ENCODE assay signal across 32 cellular contexts in the genomic region with DNA sequence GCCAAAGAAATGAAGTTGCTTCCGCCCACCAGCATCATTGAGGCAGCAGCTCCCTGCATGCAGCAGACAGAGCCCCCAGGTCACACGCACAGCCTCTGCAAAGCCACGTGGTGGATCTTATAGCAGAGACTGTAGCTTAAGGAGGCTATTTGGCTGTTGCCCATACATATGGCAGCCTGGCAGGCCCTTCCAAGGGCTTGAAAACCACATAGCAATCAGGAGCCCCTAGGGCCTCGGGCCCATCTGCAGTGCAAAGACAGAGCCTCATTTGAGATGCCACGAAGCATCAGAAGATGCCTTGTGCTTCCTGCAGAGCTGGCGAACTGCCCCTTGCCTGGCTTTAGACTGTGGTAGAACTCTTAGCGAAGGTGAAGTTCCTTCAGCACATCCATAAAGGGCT.
"Had no signal": no experiment of that assay in that cellular context is flagged by ENCODE, and none has a peak within 500 bp of the region (broad histone marks: within the 10 kb centered on the region; RNA-seq: fewer than 3 reads in every experiment).

No MANE protein-coding gene starts in this region.

- H3K9me3 Mint-ChIP-seq: activated B cell treated with CpG ODN at 0.5 μM for 24 hours; activated CD8-positive, alpha-beta T cell treated with anti-CD3 and anti-CD28 coated beads for 36 hours; activated naive CD4-positive, alpha-beta T cell treated with anti-CD3 and anti-CD28 coated beads, Interleukin-2, amount 10 ng/mL, durations not matched to agents 7 days and 5 days; activated naive CD4-positive, alpha-beta T cell treated with anti-CD3 and anti-CD28 coated beads, Interleukin-2, amount 50 U/mL, for 72 hours; activated naive CD8-positive, alpha-beta T cell treated with anti-CD3 and anti-CD28 coated beads, Interleukin-2, amount 10 ng/mL, durations not matched to agents 7 days and 5 days; activated T-cell treated with anti-CD3 and anti-CD28 coated beads, Interleukin-2, amount 50 U/mL, for 24 hours; activated T-cell treated with anti-CD3 and anti-CD28 coated beads, Interleukin-2, amount 50 U/mL, for 72 hours; central memory CD8-positive, alpha-beta T cell; T-helper 2 cell treated with Interferon-gamma antibody and Interleukin-4, amounts not matched to agents 5 μg/mL and 100 μg/mL, for 36 hours had no signal

- ATAC-seq: activated CD4-positive, CD25-positive, alpha-beta regulatory T cell treated with anti-CD3 and anti-CD28 coated beads, Interleukin-2, amount 50 U/mL, for 24 hours; activated CD8-positive, alpha-beta T cell treated with anti-CD3 and anti-CD28 coated beads for 36 hours; activated naive CD4-positive, alpha-beta T cell treated with anti-CD3 and anti-CD28 coated beads, Interleukin-2, amount 50 U/mL, for 72 hours; activated T-cell treated with anti-CD3 and anti-CD28 coated beads, Interleukin-2, amount 50 U/mL, for 72 hours; gastroesophageal sphincter; T-helper 17 cell had no signal

- H3K4me3 ChIP-seq: ascending aorta, breast epithelium, cardiac muscle cell, esophagus squamous epithelium, gastroesophageal sphincter had no signal

- H3K27ac Mint-ChIP-seq: activated B cell treated with CpG ODN at 0.5 μM for 24 hours; activated CD8-positive, alpha-beta T cell treated with anti-CD3 and anti-CD28 coated beads for 36 hours; activated naive CD4-positive, alpha-beta T cell treated with anti-CD3 and anti-CD28 coated beads, Interleukin-2, amount 10 ng/mL, durations not matched to agents 7 days and 5 days; activated naive CD4-positive, alpha-beta T cell treated with anti-CD3 and anti-CD28 coated beads, Interleukin-2, amount 50 U/mL, for 72 hours; activated naive CD8-positive, alpha-beta T cell treated with anti-CD3 and anti-CD28 coated beads, Interleukin-2, amount 10 ng/mL, durations not matched to agents 7 days and 5 days; activated T-cell treated with anti-CD3 and anti-CD28 coated beads, Interleukin-2, amount 50 U/mL, for 24 hours; activated T-cell treated with anti-CD3 and anti-CD28 coated beads, Interleukin-2, amount 50 U/mL, for 72 hours; brain; T-helper 17 cell; T-helper 2 cell treated with Interferon-gamma antibody and Interleukin-4, amounts not matched to agents 5 μg/mL and 100 μg/mL, for 36 hours had no signal

- H3K27ac ChIP-seq: ascending aorta, breast epithelium, cardiac muscle cell, epithelial cell of prostate, esophagus squamous epithelium, gastroesophageal sphincter, WERI-Rb-1 had no signal

- H3K27me3 ChIP-seq: ascending aorta, breast epithelium, cardiac muscle cell, esophagus squamous epithelium, gastroesophageal sphincter had no signal

- H3K4me1 ChIP-seq: ascending aorta, breast epithelium, esophagus squamous epithelium, gastroesophageal sphincter had no signal

- H3K4me1 Mint-ChIP-seq: activated B cell treated with CpG ODN at 0.5 μM for 24 hours; activated naive CD4-positive, alpha-beta T cell treated with anti-CD3 and anti-CD28 coated beads, Interleukin-2, amount 10 ng/mL, durations not matched to agents 7 days and 5 days; activated naive CD8-positive, alpha-beta T cell treated with anti-CD3 and anti-CD28 coated beads, Interleukin-2, amount 10 ng/mL, durations not matched to agents 7 days and 5 days; central memory CD8-positive, alpha-beta T cell; T-helper 17 cell had no signal

- DNase-seq: activated B cell treated with CpG ODN at 0.5 μM for 24 hours; activated CD4-positive, alpha-beta T cell treated with anti-CD3 and anti-CD28 coated beads for 48 hours; activated CD4-positive, alpha-beta T cell treated with anti-CD3 and anti-CD28 coated beads, Interleukin-2, amount 50 U/mL, for 1 hour; activated CD4-positive, alpha-beta T cell treated with anti-CD3 and anti-CD28 coated beads, Interleukin-2, amount 50 U/mL, for 48 hours; activated CD8-positive, alpha-beta memory T cell treated with anti-CD3 and anti-CD28 coated beads, Interleukin-2, amount 50 U/mL, for 48 hours; activated CD8-positive, alpha-beta T cell treated with anti-CD3 and anti-CD28 coated beads for 36 hours; activated gamma-delta T cell; activated naive CD4-positive, alpha-beta T cell; activated naive CD4-positive, alpha-beta T cell treated with anti-CD3 and anti-CD28 coated beads, Interleukin-2, amount 10 ng/mL, durations not matched to agents 7 days and 5 days; activated naive CD8-positive, alpha-beta T cell treated with anti-CD3 and anti-CD28 coated beads, Interleukin-2, amount 10 ng/mL, durations not matched to agents 7 days and 5 days; activated T-cell treated with anti-CD3 and anti-CD28 coated beads for 4 hours; activated T-cell treated with anti-CD3 and anti-CD28 coated beads, Interleukin-2, amount 50 U/mL, for 24 hours; activated T-cell treated with anti-CD3 and anti-CD28 coated beads, Interleukin-2, amount 50 U/mL, for 72 hours; cortex of kidney; dermis blood vessel endothelial cell; effector CD4-positive, alpha-beta T cell; esophagus squamous epithelium; foreskin melanocyte; T-helper 1 cell; T-helper 17 cell; T1000; WERI-Rb-1 had no signal

- H3K36me3 ChIP-seq: ascending aorta, breast epithelium, cardiac muscle cell, esophagus squamous epithelium, gastroesophageal sphincter, WERI-Rb-1 had no signal

- H3K4me3 Mint-ChIP-seq: activated B cell treated with CpG ODN at 0.5 μM for 24 hours; activated CD8-positive, alpha-beta T cell treated with anti-CD3 and anti-CD28 coated beads for 36 hours; activated naive CD4-positive, alpha-beta T cell treated with anti-CD3 and anti-CD28 coated beads, Interleukin-2, amount 10 ng/mL, durations not matched to agents 7 days and 5 days; activated naive CD8-positive, alpha-beta T cell treated with anti-CD3 and anti-CD28 coated beads, Interleukin-2, amount 10 ng/mL, durations not matched to agents 7 days and 5 days; activated T-cell treated with anti-CD3 and anti-CD28 coated beads, Interleukin-2, amount 50 U/mL, for 24 hours; activated T-cell treated with anti-CD3 and anti-CD28 coated beads, Interleukin-2, amount 50 U/mL, for 72 hours; brain; central memory CD8-positive, alpha-beta T cell; T-helper 17 cell; T-helper 2 cell treated with Interferon-gamma antibody and Interleukin-4, amounts not matched to agents 5 μg/mL and 100 μg/mL, for 36 hours had no signal

- H3K36me3 Mint-ChIP-seq: activated naive CD4-positive, alpha-beta T cell treated with anti-CD3 and anti-CD28 coated beads, Interleukin-2, amount 10 ng/mL, durations not matched to agents 7 days and 5 days; activated naive CD4-positive, alpha-beta T cell treated with anti-CD3 and anti-CD28 coated beads, Interleukin-2, amount 50 U/mL, for 72 hours; activated naive CD8-positive, alpha-beta T cell treated with anti-CD3 and anti-CD28 coated beads, Interleukin-2, amount 10 ng/mL, durations not matched to agents 7 days and 5 days; brain had no signal

- H3K9me3 ChIP-seq: ascending aorta, breast epithelium, esophagus squamous epithelium, gastroesophageal sphincter had no signal
